In genomic region chr1:64844175-64844574, GRCh38 we compare ENCODE assay signal across 20 cellular contexts.
A peak's percentile ranks its signal among the peaks of the same experiment; 100 is the strongest.
DNase-seq lines count a peak whose midpoint lies in the region; ATAC-seq, FAIRE-seq and TF ChIP-seq lines count a peak whose summit lies in the region.
"Had no signal": no experiment of that assay in that cellular context is flagged by ENCODE, and none has a peak within 500 bp of the region (broad histone marks: within the 10 kb centered on the region; RNA-seq: fewer than 3 reads in every experiment).

No MANE protein-coding gene starts in this region.

- H3K4me3 Mint-ChIP-seq in IgD-negative memory B cell: no peak overlapping the region
- H3K4me3 Mint-ChIP-seq in memory B cell: no peak overlapping the region
- H3K4me3 Mint-ChIP-seq: CD8-positive, alpha-beta memory T cell had no signal

- H3K9me3 ChIP-seq in HepG2 (ENCODE audit: low read length) (no peaks in the 10 kb centered on the region), right lobe of liver (no peaks in the 10 kb centered on the region), sigmoid colon (no peaks in the 10 kb centered on the region), ovary (no peaks in the 10 kb centered on the region)
- H3K9me3 ChIP-seq: Peyer's patch had no signal

- H2AFZ ChIP-seq in HepG2 (ENCODE audit: low read length): no peak overlapping the region

- H3K4me1 Mint-ChIP-seq in IgD-negative memory B cell: peaks cover 4 to 14% (median 12%) of the 10 kb centered on the region in 3 donors
- peaks cover 7% of the 10 kb centered on the region for H3K4me1 Mint-ChIP-seq in memory B cell

- intact Hi-C loops in HepG2 (cut with micrococcal nuclease; ENCODE audit: unreplicated experiment) (no loop called here), right lobe of liver (cut with DNase I) (no loop called here), sigmoid colon (cut with DNase I) (no loop called here), ovary (cut with DNase I) (loop anchor here in 1 of 4 donors (10.0 kb wide), 1 partner anchor 371 kb away; no protein-coding TSS in a partner anchor)

- no peaks in the 10 kb centered on the region for H3K79me2 ChIP-seq in HepG2 (ENCODE audit: insufficient read depth, low read length)

- no peaks in the 10 kb centered on the region for H3K9me3 Mint-ChIP-seq in IgD-negative memory B cell
- no peaks in the 10 kb centered on the region for H3K9me3 Mint-ChIP-seq in memory B cell
- H3K9me3 Mint-ChIP-seq: CD8-positive, alpha-beta memory T cell had no signal

- WGBS in HepG2 (ENCODE audit: low lambda C conversion rate): 96% methylated on average over 4 of the region's 7 CpGs
- 57% methylated on average over 2 of the region's 7 CpGs for WGBS in right lobe of liver (ENCODE audit: insufficient coverage, low coverage, low lambda C conversion rate, missing lambda C conversion rate)
- WGBS in sigmoid colon, 2 donors: 88 to 93% methylated on average over 7 of the region's 7 CpGs
- 83 to 85% (median 84%) methylated on average over 7 of the region's 7 CpGs for WGBS in ovary, 3 donors

- H3K36me3 ChIP-seq in HepG2 (replicated peaks in 1 of 2; ENCODE audit: control insufficient read depth in 1 of 2, insufficient read depth in 2 of 2, low read length in 2 of 2) (peaks cover 17 to 28% of the 10 kb centered on the region in 2 experiments; a peak in 4 of 5 replicates), right lobe of liver (peaks cover 3 to 60% (median 23%) of the 10 kb centered on the region in 4 donors), sigmoid colon (peaks cover 28 to 93% (median 45%) of the 10 kb centered on the region in 4 donors), ovary (no peaks in the 10 kb centered on the region)

- POLR2A ChIA-PET in HepG2 (lab: Yijun Ruan, JAX): no interaction called here

- no TSS peak for BruUV-seq in HepG2 (replicated peaks; lab: Mats Ljungman, UMichigan)

- H4K20me1 ChIP-seq in HepG2 (ENCODE audit: insufficient read depth, low read length): no peaks in the 10 kb centered on the region

- H3K4me1 ChIP-seq in HepG2 (ENCODE audit: insufficient read depth, low read length) (no peaks in the 10 kb centered on the region), right lobe of liver (peaks cover 0 to 10% (median 4%) of the 10 kb centered on the region in 4 donors), sigmoid colon (no peaks in the 10 kb centered on the region), ovary (ENCODE audit: insufficient read depth) (peaks cover 2% of the 10 kb centered on the region)
- H3K4me1 ChIP-seq: Peyer's patch had no signal

- H3K4me3 ChIP-seq in HepG2 (replicated peaks in 1 of 3; ENCODE audit: insufficient read depth in 1 of 3, low read depth in 2 of 3, low read length in 3 of 3): no peak overlapping the region
- H3K4me3 ChIP-seq in right lobe of liver: no peak overlapping the region
- no peak overlapping the region for H3K4me3 ChIP-seq in sigmoid colon
- H3K4me3 ChIP-seq in ovary: no peak overlapping the region
- H3K4me3 ChIP-seq: Peyer's patch had no signal

- H3K27ac ChIP-seq in HepG2 (ENCODE audit: extremely low read length, insufficient read depth, low read length) (no peak overlapping the region), right lobe of liver (no peak overlapping the region), sigmoid colon (no peak overlapping the region), ovary (no peak overlapping the region)
- H3K27ac ChIP-seq: Peyer's patch had no signal

- H3K4me2 ChIP-seq in HepG2 (ENCODE audit: low read depth, low read length): no peak overlapping the region

- TF ChIP-seq POLR2A in HepG2 (IDR thresholded peaks at IDR 0.05; ENCODE audit: insufficient read depth in 1 of 2, low read depth in 2 of 2, low read length in 2 of 2) (no peak), right lobe of liver (IDR thresholded peaks at IDR 0.05) (no peak), sigmoid colon (IDR thresholded peaks at IDR 0.05) (no peak), ovary (IDR thresholded peaks at IDR 0.05) (no peak)

- peak overlapping the region in 2 of 3 donors; percentile 70 to 86 for H3K27ac Mint-ChIP-seq in IgD-negative memory B cell
- H3K27ac Mint-ChIP-seq in memory B cell: peak overlapping the region; percentile 38

- no peak for TF ChIP-seq EP300 in HepG2 (IDR thresholded peaks at IDR 0.05; ENCODE audit: low read depth in 2 of 2, low read length in 2 of 2)
- TF ChIP-seq EP300 in HepG2 (CRISPR knock-in tag; IDR thresholded peaks at IDR 0.05; ENCODE audit: borderline replicate concordance): no peak
- TF ChIP-seq EP300 in sigmoid colon (IDR thresholded peaks at IDR 0.05): no peak
- TF ChIP-seq EP300 in ovary (IDR thresholded peaks at IDR 0.05): no peak

- H3K27me3 Mint-ChIP-seq in IgD-negative memory B cell (peaks cover 2% of the 10 kb centered on the region), memory B cell (no peaks in the 10 kb centered on the region)
- H3K27me3 Mint-ChIP-seq: CD8-positive, alpha-beta memory T cell had no signal

- no peak for FAIRE-seq in HepG2 (lab: Jason Lieb, UNC)
- FAIRE-seq: GM12891, HTR-8/SVneo had no signal

- H3K27me3 ChIP-seq in HepG2 (ENCODE audit: control insufficient read depth in 1 of 2, insufficient read depth in 2 of 2, low read length in 2 of 2): no peaks in the 10 kb centered on the region
- H3K27me3 ChIP-seq in right lobe of liver: no peaks in the 10 kb centered on the region
- no peaks in the 10 kb centered on the region for H3K27me3 ChIP-seq in sigmoid colon
- no peaks in the 10 kb centered on the region for H3K27me3 ChIP-seq in ovary
- H3K27me3 ChIP-seq: Peyer's patch had no signal

- no peak for ATAC-seq in HepG2
- ATAC-seq in right lobe of liver: no peak
- ATAC-seq in memory B cell (ENCODE audit: low read depth): no peak

- CTCF ChIA-PET in HepG2 (lab: Yijun Ruan, JAX; ENCODE audit: low intra/inter-chr PET ratio, low total read pairs): no interaction called here

- TF ChIP-seq CTCF in HepG2 (CRISPR knock-in tag; IDR thresholded peaks at IDR 0.05): no peak
- TF ChIP-seq CTCF in right lobe of liver (IDR thresholded peaks at IDR 0.05): no peak
- no peak for TF ChIP-seq CTCF in sigmoid colon (IDR thresholded peaks at IDR 0.05)
- TF ChIP-seq CTCF in ovary (IDR thresholded peaks at IDR 0.05): no peak

- in situ Hi-C loops in HepG2 (cut with HindIII; ENCODE audit: extremely low pct_ligation_motif_present, low pct_unique_long_range_greater_than_20kb): no loop called here

- no peak for TF ChIP-seq RAD21 in HepG2 (CRISPR knock-in tag; IDR thresholded peaks at IDR 0.05)

- H3K36me3 Mint-ChIP-seq in IgD-negative memory B cell (peaks cover 2% of the 10 kb centered on the region), memory B cell (peaks cover 26% of the 10 kb centered on the region)

- no peak for DNase-seq in HepG2 (ENCODE audit: low spot score)
- no peak for DNase-seq in right lobe of liver
- DNase-seq in memory B cell (ENCODE audit: low spot score in 2 of 2): no peak
- DNase-seq in sigmoid colon: no peak
- DNase-seq in HuH-7.5 (ENCODE audit: low spot score): no peak
- no peak for DNase-seq in ovary
- DNase-seq: Calu3; CD8-positive, alpha-beta memory T cell; DMS153; GOT3; Karpas-422; MV-4-11; NCI-H1105 treated with DMSO at 0.1 percent for 48 hours; NCI-H2081; NCI-H2171; NCI-H524 treated with DMSO at 0.1 percent for 48 hours; Peyer's patch had no signal

- no peak overlapping the region for H3K9ac ChIP-seq in HepG2 (ENCODE audit: insufficient read depth, low read depth, low read length)

TF ChIP-seq in HepG2, 621 proteins besides CTCF, POLR2A, EP300 and RAD21:
- TF ChIP-seq ZNF10 (CRISPR knock-in tag; IDR thresholded peaks at IDR 0.05; ENCODE audit: borderline replicate concordance, low read depth) (no peak), ZFY (CRISPR knock-in tag; IDR thresholded peaks at IDR 0.05) (no peak), AGO2 (optimal IDR thresholded peaks at IDR 0.05; ENCODE audit: low read depth, low read length) (peak; percentile 20)
